ENCODE assay signal across 1 cellular context in genomic region chr6:34515473-34516387, GRCh38.
TF ChIP-seq lines count a peak whose summit lies in the region.

No MANE protein-coding gene starts in this region.

TF ChIP-seq in neural cell, 6 proteins besides CTCF, POLR2A, EP300 and RAD21:
- TF ChIP-seq EZH2 (IDR thresholded peaks at IDR 0.05; ENCODE audit: borderline replicate concordance, insufficient read depth, low read length, poor library complexity, severe bottlenecking) (no peak), SMC3 (conservative IDR thresholded peaks at IDR 0.05; ENCODE audit: poor library complexity) (no peak), TAF1 (IDR thresholded peaks at IDR 0.05; ENCODE audit: low read depth) (no peak), REST (IDR thresholded peaks at IDR 0.05; ENCODE audit: borderline replicate concordance) (no peak)
TF ChIP-seq in neural cell: peak in this region for 0.
